9 cellular contexts compared by ENCODE assay signal in genomic region chr1:197327776-197328364, GRCh38. TPM values are rescaled to one million over a fixed set of nuclear protein-coding genes. Genes with fewer than 3 reads are reported as not detected.
A peak's percentile ranks its signal among the peaks of the same experiment; 100 is the strongest.
DNase-seq lines count a peak whose midpoint lies in the region; ATAC-seq, FAIRE-seq and TF ChIP-seq lines count a peak whose summit lies in the region.
"Had no signal": no experiment of that assay in that cellular context is flagged by ENCODE, and none has a peak within 500 bp of the region (broad histone marks: within the 10 kb centered on the region; RNA-seq: fewer than 3 reads in every experiment).

No MANE protein-coding gene starts in this region.

- H3K4me1 ChIP-seq in small intestine (ENCODE audit: control insufficient read depth in 2 of 2, insufficient read depth in 1 of 2, low read depth in 1 of 2, low read length in 1 of 2): no peaks in the 10 kb centered on the region

- TF ChIP-seq POLR2A in NB4 (IDR thresholded peaks at IDR 0.05; ENCODE audit: extremely low read depth, insufficient read length): no peak

- H3K9me3 ChIP-seq in small intestine (ENCODE audit: control insufficient read depth, low read depth): no peaks in the 10 kb centered on the region

- DNase-seq in NCI-H345 treated with DMSO at 0.1 percent for 48 hours (lab: John Stamatoyannopoulos, UW; ENCODE audit: unreplicated experiment): peak; percentile 7
- no peak for DNase-seq in NCI-H345 (lab: John Stamatoyannopoulos, UW)
- DNase-seq in NB4 (ENCODE audit: low read depth): peak; percentile 15
- peak; percentile 26 for DNase-seq in dedifferentiated amniotic fluid mesenchymal stem cell (ENCODE audit: extremely low spot score)
- peak; percentile 3 for DNase-seq in small intestine
- DNase-seq in activated naive CD8-positive, alpha-beta T cell treated with anti-CD3 and anti-CD28 coated beads for 36 hours: no peak
- DNase-seq: DMS79 treated with DMSO at 0.1 percent for 48 hours had no signal

- 9 to 18% (median 13%) methylated on average over 2 of the region's 2 CpGs for WGBS in small intestine, 3 donors

- ATAC-seq in HG02571 (IDR thresholded peaks at IDR 0.05; ENCODE audit: unreplicated experiment) (no peak), GM18520 (IDR thresholded peaks at IDR 0.05; ENCODE audit: unreplicated experiment) (no peak)

- H3K4me3 Mint-ChIP-seq in activated naive CD8-positive, alpha-beta T cell treated with anti-CD3 and anti-CD28 coated beads for 36 hours: no peak overlapping the region

- H3K4me3 ChIP-seq in NB4 (ENCODE audit: low read depth, low read length): no peak overlapping the region
- H3K4me3 ChIP-seq in small intestine (ENCODE audit: low read depth in 1 of 2, low read length in 2 of 2): no peak overlapping the region

- no peaks in the 10 kb centered on the region for H3K4me1 Mint-ChIP-seq in activated naive CD8-positive, alpha-beta T cell treated with anti-CD3 and anti-CD28 coated beads for 36 hours

- no peak overlapping the region for H3K27ac ChIP-seq in small intestine (ENCODE audit: low read depth in 1 of 2, low read length in 1 of 2)

- peak; percentile 41 for FAIRE-seq in small intestine (lab: Jason Lieb, UNC)

- no peaks in the 10 kb centered on the region for H3K36me3 Mint-ChIP-seq in activated naive CD8-positive, alpha-beta T cell treated with anti-CD3 and anti-CD28 coated beads for 36 hours

- no peaks in the 10 kb centered on the region for H3K9me3 Mint-ChIP-seq in activated naive CD8-positive, alpha-beta T cell treated with anti-CD3 and anti-CD28 coated beads for 36 hours

- no peaks in the 10 kb centered on the region for H3K36me3 ChIP-seq in small intestine (ENCODE audit: control insufficient read depth in 2 of 2, insufficient read depth in 2 of 2, low read length in 2 of 2)

- TF ChIP-seq CTCF in NB4 (IDR thresholded peaks at IDR 0.05; ENCODE audit: low read depth, low read length): peak; percentile 39

- H3K27me3 Mint-ChIP-seq in activated naive CD8-positive, alpha-beta T cell treated with anti-CD3 and anti-CD28 coated beads for 36 hours: no peaks in the 10 kb centered on the region

- no peak overlapping the region for H3K27ac Mint-ChIP-seq in activated naive CD8-positive, alpha-beta T cell treated with anti-CD3 and anti-CD28 coated beads for 36 hours

- no peaks in the 10 kb centered on the region for H3K27me3 ChIP-seq in small intestine (ENCODE audit: control insufficient read depth in 2 of 2, insufficient read depth in 2 of 2, low read length in 2 of 2)

RNA-seq across cellular contexts. Expression of gene CRB1, which starts 59.8 kb away (rescaled TPM):
- polyA plus RNA-seq in small intestine: under 1 TPM in 1 of 3 donors, not detected in 2; 0.10 TPM
- total RNA-seq in activated naive CD8-positive, alpha-beta T cell treated with anti-CD3 and anti-CD28 coated beads for 36 hours: not detected

Comparison
In these comparisons a context has a peak if more than half of its experiments do, and no peak if none do; other contexts are left out.
1. DNase-seq: peak in NCI-H345 treated with DMSO at 0.1 percent for 48 hours (single experiment), NB4 (single experiment), dedifferentiated amniotic fluid mesenchymal stem cell (single experiment) and small intestine (single experiment); none in NCI-H345 (single experiment) and activated naive CD8-positive, alpha-beta T cell treated with anti-CD3 and anti-CD28 coated beads for 36 hours (single experiment).